In the genomic region with DNA sequence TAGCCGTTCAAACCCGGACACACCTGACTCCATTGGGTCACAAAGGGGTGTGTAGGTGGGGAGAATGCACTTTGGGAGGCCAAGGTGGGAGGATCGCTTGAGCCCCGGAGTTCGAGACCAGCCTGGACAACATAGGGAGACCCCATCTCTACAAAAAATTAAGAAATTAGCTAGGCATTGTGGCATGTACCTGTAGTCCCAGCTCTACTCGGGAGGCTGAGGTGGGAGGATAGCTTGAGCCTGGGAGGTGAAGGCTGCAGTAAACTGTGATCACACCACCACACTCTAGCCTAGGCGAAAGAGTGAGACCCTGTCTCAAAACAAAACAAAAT, we compare ENCODE assay signal across 11 cellular contexts. TPM values are rescaled to one million over a fixed set of nuclear protein-coding genes. Genes with fewer than 3 reads are reported as not detected.
DNase-seq lines count a peak whose midpoint lies in the region; TF ChIP-seq lines count a peak whose summit lies in the region.
"Had no signal": no experiment of that assay in that cellular context is flagged by ENCODE, and none has a peak within 500 bp of the region (broad histone marks: within the 10 kb centered on the region; RNA-seq: fewer than 3 reads in every experiment).

No MANE protein-coding gene starts in this region.

- DNase-seq in activated CD4-positive, alpha-beta T cell treated with anti-CD3 and anti-CD28 coated beads, Interleukin-2, amount 10 ng/mL, durations not matched to agents 24 days and 14 days = no peak
- DNase-seq in activated CD4-positive, alpha-beta T cell treated with anti-CD3 and anti-CD28 coated beads, Interleukin-2, amount 50 U/mL, for 4 hours = no peak
- DNase-seq in MM.1S (no peak), osteoblast (ENCODE audit: insufficient read length, low spot score, missing footprints) (no peak), GM19240 (ENCODE audit: insufficient read length, low spot score) (no peak), NCI-H524 (lab: John Stamatoyannopoulos, UW) (no peak), kidney glomerular epithelial cell (lab: John Stamatoyannopoulos, UW) (no peak)
- DNase-seq: activated naive CD4-positive, alpha-beta T cell treated with Interleukin-2 at 50 U/mL for 16 hours; NCI-H1105; stimulated activated CD4-positive, alpha-beta T cell treated with anti-CD3 and anti-CD28 coated beads, Interleukin-2, amount 100 ng/mL, for 48 hours had no signal

- H3K4me1 ChIP-seq in MM.1S (ENCODE audit: low read length) (0 out of 2 replicates have a peak, but pooled peaks cover 4% of the 10 kb centered on the region), duodenal mucosa (ENCODE audit: control insufficient read depth in 1 of 2, insufficient read depth in 2 of 2, low read length in 2 of 2) (peaks cover 6 to 27% of the 10 kb centered on the region in 2 donors), osteoblast (ENCODE audit: insufficient read depth, low read length) (peaks cover 7% of the 10 kb centered on the region)

- H3K4me2 ChIP-seq in MM.1S (ENCODE audit: low read depth, low read length) = peak overlapping the region; percentile 98
- H3K4me2 ChIP-seq in osteoblast (ENCODE audit: insufficient read depth, low read length) = peak overlapping the region; percentile 92

- H3K4me1 Mint-ChIP-seq in activated CD4-positive, alpha-beta T cell treated with anti-CD3 and anti-CD28 coated beads, Interleukin-2, amount 10 ng/mL, durations not matched to agents 24 days and 14 days = peaks cover 8% of the 10 kb centered on the region

- TF ChIP-seq CTCF in MM.1S (IDR thresholded peaks at IDR 0.05; ENCODE audit: low read length) = no peak
- TF ChIP-seq CTCF in osteoblast (IDR thresholded peaks at IDR 0.05; ENCODE audit: extremely low read depth, low read depth, low read length) = no peak

- H3K4me3 ChIP-seq in MM.1S (ENCODE audit: low read length) (peak overlapping the region; percentile 91), duodenal mucosa (ENCODE audit: low read depth in 1 of 2, low read length in 2 of 2) (peak overlapping the region; percentile 82 to 92), osteoblast (ENCODE audit: insufficient read depth, low read length) (peak overlapping the region; percentile 86)

- H4K20me1 ChIP-seq in MM.1S (ENCODE audit: insufficient read depth, low read length) (no peaks in the 10 kb centered on the region), osteoblast (ENCODE audit: insufficient read depth, low read length) (no peaks in the 10 kb centered on the region)

- H3F3A ChIP-seq in MM.1S (ENCODE audit: insufficient read depth, low read length) = no peaks in the 10 kb centered on the region

- intact Hi-C loops in activated CD4-positive, alpha-beta T cell treated with anti-CD3 and anti-CD28 coated beads, Interleukin-2, amount 10 ng/mL, durations not matched to agents 24 days and 14 days (cut with micrococcal nuclease) = loop anchor here (2.0 kb wide), 2 partner anchors 21 to 29 kb away; a partner anchor contains a TSS

- H2AFZ ChIP-seq in MM.1S (ENCODE audit: low read length) = peak overlapping the region; percentile 80; the same call in 1 of the 2 replicates
- H2AFZ ChIP-seq in osteoblast (ENCODE audit: low read length) = peak overlapping the region; percentile 98

- H3K9me3 Mint-ChIP-seq in activated CD4-positive, alpha-beta T cell treated with anti-CD3 and anti-CD28 coated beads, Interleukin-2, amount 10 ng/mL, durations not matched to agents 24 days and 14 days = no peaks in the 10 kb centered on the region

- no peaks in the 10 kb centered on the region for H3K79me2 ChIP-seq in MM.1S (ENCODE audit: low read length)
- H3K79me2 ChIP-seq in osteoblast (ENCODE audit: insufficient read depth, low read length) = no peaks in the 10 kb centered on the region

- H3K36me3 ChIP-seq in MM.1S (replicated peaks; ENCODE audit: insufficient read depth, low read length) = no peaks in the 10 kb centered on the region
- H3K36me3 ChIP-seq in duodenal mucosa (ENCODE audit: control insufficient read depth in 1 of 2, insufficient read depth in 2 of 2, low read length in 2 of 2) = no peaks in the 10 kb centered on the region
- no peaks in the 10 kb centered on the region for H3K36me3 ChIP-seq in osteoblast (ENCODE audit: insufficient read depth, low read length)

- H3K27ac Mint-ChIP-seq in activated CD4-positive, alpha-beta T cell treated with anti-CD3 and anti-CD28 coated beads, Interleukin-2, amount 10 ng/mL, durations not matched to agents 24 days and 14 days = no peak overlapping the region

- peaks cover 3% of the 10 kb centered on the region for H3K36me3 Mint-ChIP-seq in activated CD4-positive, alpha-beta T cell treated with anti-CD3 and anti-CD28 coated beads, Interleukin-2, amount 10 ng/mL, durations not matched to agents 24 days and 14 days (ENCODE audit: low read depth)

- H3K27me3 ChIP-seq in MM.1S (replicated peaks; ENCODE audit: insufficient read depth, low read length) (peaks cover 71% of the 10 kb centered on the region), duodenal mucosa (ENCODE audit: control insufficient read depth in 1 of 2, insufficient read depth in 2 of 2, low read length in 2 of 2) (peaks cover 0 to 34% of the 10 kb centered on the region in 2 donors), osteoblast (ENCODE audit: insufficient read depth, low read length) (peaks cover 16% of the 10 kb centered on the region)

- peak overlapping the region; percentile 84 for H3K4me3 Mint-ChIP-seq in activated CD4-positive, alpha-beta T cell treated with anti-CD3 and anti-CD28 coated beads, Interleukin-2, amount 10 ng/mL, durations not matched to agents 24 days and 14 days

- H3K9ac ChIP-seq in MM.1S (ENCODE audit: low read length) (no peak overlapping the region), duodenal mucosa (ENCODE audit: low read depth in 1 of 2, low read length in 2 of 2) (peak overlapping the region; percentile 21 to 47)

- H3K9me3 ChIP-seq in MM.1S (replicated peaks; ENCODE audit: insufficient read depth, low read length) (no peaks in the 10 kb centered on the region), duodenal mucosa (ENCODE audit: control insufficient read depth in 1 of 2, low read length in 2 of 2) (no peaks in the 10 kb centered on the region), osteoblast (ENCODE audit: low read depth, low read length) (no peaks in the 10 kb centered on the region)

- H3K27ac ChIP-seq in MM.1S (ENCODE audit: low read length) (no peak overlapping the region), duodenal mucosa (ENCODE audit: low read depth, low read length) (no peak overlapping the region), osteoblast (ENCODE audit: low read depth, low read length) (no peak overlapping the region)

- no peaks in the 10 kb centered on the region for H3K9me2 ChIP-seq in MM.1S (replicated peaks; ENCODE audit: insufficient read depth, low read length)

- peaks cover 29% of the 10 kb centered on the region for H3K27me3 Mint-ChIP-seq in activated CD4-positive, alpha-beta T cell treated with anti-CD3 and anti-CD28 coated beads, Interleukin-2, amount 10 ng/mL, durations not matched to agents 24 days and 14 days

RNA-seq across cellular contexts. Expression of a gene that starts 0.9 kb away (rescaled TPM):
- total RNA-seq in activated CD4-positive, alpha-beta T cell treated with anti-CD3 and anti-CD28 coated beads, Interleukin-2, amount 10 ng/mL, durations not matched to agents 24 days and 14 days = 0.09 TPM in 1 of 2 replicates, not detected in the other
- 0.29 and 0.36 TPM in 2 replicates for total RNA-seq in osteoblast

RNA-seq across cellular contexts. Expression of a gene that starts 21.0 kb away (rescaled TPM):
- total RNA-seq in activated CD4-positive, alpha-beta T cell treated with anti-CD3 and anti-CD28 coated beads, Interleukin-2, amount 10 ng/mL, durations not matched to agents 24 days and 14 days = 27.8 and 28.4 TPM in 2 replicates
- total RNA-seq in osteoblast = under 0.01 and 0.36 TPM in 2 replicates

RNA-seq across cellular contexts. Expression of a gene that starts 21.2 kb away (rescaled TPM):
- total RNA-seq in activated CD4-positive, alpha-beta T cell treated with anti-CD3 and anti-CD28 coated beads, Interleukin-2, amount 10 ng/mL, durations not matched to agents 24 days and 14 days = 18.2 and 19.5 TPM in 2 replicates
- not detected in 2 replicates for total RNA-seq in osteoblast

Comparison
In these comparisons a context has a peak if more than half of its experiments do, and no peak if none do; other contexts are left out.
1. RNA of a gene that starts 21.0 kb away (total RNA-seq): 27.8 to 28.4 TPM in activated CD4-positive, alpha-beta T cell treated with anti-CD3 and anti-CD28 coated beads, Interleukin-2, amount 10 ng/mL, durations not matched to agents 24 days and 14 days; under 0.01 to 0.36 TPM in osteoblast; every median in the first group is over 10 times any median in the second.
2. RNA of a gene that starts 21.2 kb away (total RNA-seq): 18.2 to 19.5 TPM in activated CD4-positive, alpha-beta T cell treated with anti-CD3 and anti-CD28 coated beads, Interleukin-2, amount 10 ng/mL, durations not matched to agents 24 days and 14 days; not detected in osteoblast; every median in the first group is over 10 times any median in the second.
3. Peak in every context shown above with its lines, with median percentiles within 50 percentile points of each other: H3K4me3 ChIP-seq.